15 cellular contexts compared by ENCODE assay signal in the genomic region with DNA sequence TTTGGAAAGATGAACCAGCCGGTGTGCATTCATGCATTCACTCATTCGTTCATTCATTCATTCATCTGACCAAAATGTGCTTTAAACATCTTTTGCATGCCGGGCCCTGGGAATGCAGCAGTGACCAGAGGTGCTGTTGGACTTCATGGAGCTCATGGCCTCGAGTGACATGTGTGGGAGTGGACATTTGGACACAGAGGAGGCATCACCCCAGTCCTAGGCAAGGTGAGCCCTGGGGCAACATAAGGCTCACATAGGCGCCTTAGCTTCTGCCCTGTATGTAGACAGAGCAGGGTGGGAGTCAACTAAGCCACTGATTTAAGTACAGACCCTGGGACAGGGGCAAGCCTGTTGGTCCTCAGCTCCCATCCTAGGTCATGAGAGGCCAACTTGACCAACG.
DNase-seq lines count a peak whose midpoint lies in the region; ATAC-seq, FAIRE-seq and TF ChIP-seq lines count a peak whose summit lies in the region.
"Had no signal": no experiment of that assay in that cellular context is flagged by ENCODE, and none has a peak within 500 bp of the region (broad histone marks: within the 10 kb centered on the region; RNA-seq: fewer than 3 reads in every experiment).

No MANE protein-coding gene starts in this region.

- no peak overlapping the region for H2AFZ ChIP-seq in neuronal stem cell (ENCODE audit: low read length)

- peak overlapping the region; percentile 8 for H4K91ac ChIP-seq in neuronal stem cell (ENCODE audit: low read depth, low read length, poor library complexity)

- intact Hi-C loops in sciatic nerve (cut with DNase I): loop anchor here (10.0 kb wide), 2 partner anchors 208 to 408 kb away; no protein-coding TSS in a partner anchor

- TF ChIP-seq CTCF in WERI-Rb-1 (IDR thresholded peaks at IDR 0.05; ENCODE audit: low read depth, low read length): no peak

- no peaks in the 10 kb centered on the region for H3K79me1 ChIP-seq in neuronal stem cell (ENCODE audit: low read depth, low read length)

- FAIRE-seq in HTR-8/SVneo (lab: Jason Lieb, UNC): peak; percentile 68
- FAIRE-seq in GM12891 (lab: Jason Lieb, UNC): no peak

- no peaks in the 10 kb centered on the region for H3K9me3 ChIP-seq in neuronal stem cell (replicated peaks in 1 of 2; ENCODE audit: control insufficient read depth in 2 of 2, insufficient read depth in 1 of 2, low read depth in 1 of 2, low read length in 2 of 2)
- H3K9me3 ChIP-seq in WERI-Rb-1 (ENCODE audit: severe bottlenecking): no peaks in the 10 kb centered on the region
- H3K9me3 ChIP-seq: A549, BE2C, BLaER1 had no signal

- H3K18ac ChIP-seq in neuronal stem cell (ENCODE audit: low read length): no peak overlapping the region

- no peak overlapping the region for H2BK15ac ChIP-seq in neuronal stem cell (ENCODE audit: low read length)

- no peak overlapping the region for H3K14ac ChIP-seq in neuronal stem cell (ENCODE audit: low read length)

- no peak for DNase-seq in HTR-8/SVneo (ENCODE audit: insufficient read length, low spot score)
- peak; percentile 38 for DNase-seq in islet precursor cell
- no peak for DNase-seq in neuronal stem cell (ENCODE audit: low spot score)
- peak; percentile 40 for DNase-seq in sciatic nerve (ENCODE audit: low spot score)
- DNase-seq in GM12891 (ENCODE audit: insufficient read length, low spot score): no peak
- no peak for DNase-seq in foreskin melanocyte
- no peak for DNase-seq in WERI-Rb-1
- DNase-seq: DMS 273 treated with DMSO at 0.1 percent for 48 hours, DMS79 had no signal

- no peak for ATAC-seq in sciatic nerve
- ATAC-seq in HG02642 (IDR thresholded peaks at IDR 0.05; ENCODE audit: poor library complexity, unreplicated experiment): no peak

- H2BK5ac ChIP-seq in neuronal stem cell (ENCODE audit: low read length): no peak overlapping the region

- no peak overlapping the region for H2BK120ac ChIP-seq in neuronal stem cell (ENCODE audit: low read depth, low read length)

- H3K4ac ChIP-seq in neuronal stem cell (ENCODE audit: low read length): no peak overlapping the region

- no peak overlapping the region for H4K8ac ChIP-seq in neuronal stem cell (ENCODE audit: low read depth, low read length)

- H3K36me3 ChIP-seq in neuronal stem cell (replicated peaks in 1 of 2; ENCODE audit: control insufficient read depth in 2 of 2, insufficient read depth in 2 of 2, low read length in 2 of 2) (no peaks in the 10 kb centered on the region), WERI-Rb-1 (no peaks in the 10 kb centered on the region)
- H3K36me3 ChIP-seq: BE2C, BLaER1 had no signal

- no peak overlapping the region for H3K9ac ChIP-seq in neuronal stem cell (ENCODE audit: low read depth, low read length, poor library complexity)
- H3K9ac ChIP-seq: BLaER1 had no signal

- H2AK5ac ChIP-seq in neuronal stem cell (ENCODE audit: low read depth, low read length): no peak overlapping the region

- H3K27me3 ChIP-seq in neuronal stem cell (ENCODE audit: control insufficient read depth in 3 of 3, insufficient read depth in 3 of 3, low read depth in 1 of 3, low read length in 3 of 3): peaks cover 0 to 23% (median 0%) of the 10 kb centered on the region in 3 experiments
- no peaks in the 10 kb centered on the region for H3K27me3 ChIP-seq in WERI-Rb-1 (ENCODE audit: insufficient read depth, low read depth, severe bottlenecking)
- H3K27me3 ChIP-seq: BE2C, BLaER1 had no signal

- H3K23ac ChIP-seq in neuronal stem cell (ENCODE audit: low read depth, low read length, poor library complexity): no peak overlapping the region

- no peak overlapping the region for H3K4me2 ChIP-seq in neuronal stem cell (ENCODE audit: insufficient read depth, low read length, poor library complexity, severe bottlenecking)

- WGBS in neuronal stem cell (ENCODE audit: extremely low coverage in 2 of 2, insufficient read length in 2 of 2, insufficient replicate concordance in 1 of 2), 2 donors: no CpG with 5 or more reads among the region's 6 CpGs

- no peak overlapping the region for H2BK12ac ChIP-seq in neuronal stem cell (ENCODE audit: low read length)

- H3K4me3 ChIP-seq in neuronal stem cell (ENCODE audit: low read length in 2 of 2) (no peak overlapping the region), WERI-Rb-1 (ENCODE audit: low read depth, low read length) (no peak overlapping the region)
- H3K4me3 ChIP-seq: A549, BLaER1, GM12878 had no signal

- no peak for TF ChIP-seq POLR2A in GM12891 (IDR thresholded peaks at IDR 0.05; ENCODE audit: low read depth, low read length)

- H3K27ac ChIP-seq in neuronal stem cell (replicated peaks; ENCODE audit: low read length) (no peak overlapping the region), WERI-Rb-1 (no peak overlapping the region)
- H3K27ac ChIP-seq: 22Rv1, A549, BLaER1 had no signal

- H3K4me1 ChIP-seq in neuronal stem cell (ENCODE audit: control insufficient read depth in 2 of 2, insufficient read depth in 1 of 2, low read depth in 1 of 2, low read length in 2 of 2): peaks cover 0 to 2% of the 10 kb centered on the region in 2 donors
- H3K4me1 ChIP-seq: A549, BE2C had no signal

TF ChIP-seq in GM12891, 5 proteins besides CTCF, POLR2A, EP300 and RAD21:
- no peak for TF ChIP-seq POLR2AphosphoS5 (IDR thresholded peaks at IDR 0.05; ENCODE audit: low read depth, low read length)
- no peak for TF ChIP-seq POU2F2 (IDR thresholded peaks at IDR 0.05; ENCODE audit: low read depth, low read length)
- TF ChIP-seq TAF1 (IDR thresholded peaks at IDR 0.05; ENCODE audit: low read depth, low read length): no peak
- no peak for TF ChIP-seq PAX5 (IDR thresholded peaks at IDR 0.05; ENCODE audit: insufficient read depth, low read length, severe bottlenecking)
- TF ChIP-seq SPI1 (IDR thresholded peaks at IDR 0.05; ENCODE audit: low read depth, low read length): no peak
TF ChIP-seq in GM12891: peak in this region for 0.

Comparison
In these comparisons a context has a peak if more than half of its experiments do, and no peak if none do; other contexts are left out.
1. DNase-seq: peak in islet precursor cell (single experiment) and sciatic nerve (single experiment); none in HTR-8/SVneo (single experiment), neuronal stem cell (single experiment), GM12891 (single experiment), foreskin melanocyte (single experiment) and WERI-Rb-1 (single experiment).